Comparison of ENCODE assay signal across 8 cellular contexts in the genomic region with DNA sequence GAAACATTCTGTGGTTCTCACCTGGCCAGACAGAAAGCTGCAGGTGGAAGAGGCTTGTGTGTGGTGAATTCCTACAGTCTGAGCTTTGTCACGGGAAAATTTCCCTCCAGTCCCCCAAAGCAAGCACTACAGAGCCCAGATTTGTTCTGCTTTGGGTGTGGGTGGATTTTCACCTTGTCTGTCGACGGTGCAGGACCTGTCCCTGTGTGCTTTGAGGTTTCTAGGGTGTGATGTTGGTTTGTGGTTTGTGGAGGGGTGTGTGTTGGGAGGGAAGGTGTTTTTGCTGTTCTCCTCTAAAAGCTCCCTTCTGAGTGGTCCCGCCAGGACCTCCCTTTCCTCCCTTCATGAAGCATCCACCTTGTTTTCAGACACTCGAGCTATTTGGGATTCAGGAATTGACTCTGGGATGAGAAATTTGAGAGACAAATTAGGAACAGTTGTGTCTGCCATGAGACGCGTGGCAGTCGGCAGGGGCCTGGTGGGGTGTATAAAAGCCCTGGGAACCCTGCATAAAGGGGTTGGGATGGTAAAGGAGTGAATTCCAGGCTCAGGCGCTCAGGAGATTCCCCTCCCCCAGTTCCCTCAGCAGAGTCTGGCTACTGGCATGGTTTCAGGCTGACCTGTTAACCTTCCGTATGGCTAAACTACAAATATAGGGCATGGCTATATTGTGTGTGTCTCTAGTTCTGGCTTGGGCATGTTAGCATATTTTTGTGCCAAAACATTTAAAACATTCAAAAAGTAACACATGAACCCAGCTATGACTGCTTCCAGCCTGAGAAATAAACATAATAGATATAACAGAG.
DNase-seq lines count a peak whose midpoint lies in the region; ATAC-seq and TF ChIP-seq lines count a peak whose summit lies in the region.

No MANE protein-coding gene starts in this region.

- TF ChIP-seq CTCF in thoracic aorta (IDR thresholded peaks at IDR 0.05) (no peak), WERI-Rb-1 (IDR thresholded peaks at IDR 0.05; ENCODE audit: low read depth, low read length) (no peak), foreskin keratinocyte (conservative IDR thresholded peaks at IDR 0.05) (no peak)

- H3K4me3 ChIP-seq in thoracic aorta = peak overlapping the region; percentile 65
- H3K4me3 ChIP-seq in WERI-Rb-1 (ENCODE audit: low read depth, low read length) = no peak overlapping the region

- H3K27me3 ChIP-seq in thoracic aorta (replicated peaks; ENCODE audit: insufficient read depth) (no peaks in the 10 kb centered on the region), WERI-Rb-1 (ENCODE audit: insufficient read depth, low read depth, severe bottlenecking) (no peaks in the 10 kb centered on the region), foreskin keratinocyte (no peaks in the 10 kb centered on the region)

- peak; percentile 45 to 48 for ATAC-seq in activated CD4-positive, CD25-positive, alpha-beta regulatory T cell treated with anti-CD3 and anti-CD28 coated beads, Interleukin-2, amount 50 U/mL, for 24 hours
- ATAC-seq in left ventricle myocardium superior (peak; percentile 57), thoracic aorta (ENCODE audit: insufficient number of reproducible peaks, low FRiP score, low read depth) (no peak), foreskin keratinocyte (no peak)

- intact Hi-C loops in left ventricle myocardium superior (cut with micrococcal nuclease) = no loop called here

- H3K36me3 ChIP-seq in thoracic aorta (no peaks in the 10 kb centered on the region), WERI-Rb-1 (no peaks in the 10 kb centered on the region)

- peaks cover 14 to 65% of the 10 kb centered on the region in 2 donors for H3K4me1 ChIP-seq in thoracic aorta (ENCODE audit: control insufficient read depth in 1 of 2, low read depth in 2 of 2)
- peaks cover 8% of the 10 kb centered on the region for H3K4me1 ChIP-seq in foreskin keratinocyte

- peak overlapping the region; percentile 72 to 82 for H3K27ac ChIP-seq in thoracic aorta
- H3K27ac ChIP-seq in WERI-Rb-1 = no peak overlapping the region
- H3K27ac ChIP-seq in foreskin keratinocyte = no peak overlapping the region

- H3K9me3 ChIP-seq in thoracic aorta = no peaks in the 10 kb centered on the region
- no peaks in the 10 kb centered on the region for H3K9me3 ChIP-seq in WERI-Rb-1 (ENCODE audit: severe bottlenecking)

- DNase-seq in activated CD4-positive, CD25-positive, alpha-beta regulatory T cell (lab: John Stamatoyannopoulos, UW) = no peak
- DNase-seq in activated CD4-positive, alpha-beta T cell treated with anti-CD3 and anti-CD28 coated beads, Interleukin-2, amount 50 U/mL, for 48 hours = peak; percentile 37 to 56
- no peak for DNase-seq in left ventricle myocardium superior
- no peak for DNase-seq in thoracic aorta (ENCODE audit: low spot score)
- no peak for DNase-seq in WERI-Rb-1
- no peak for DNase-seq in foreskin keratinocyte
- no peak for DNase-seq in NCI-H2196 (lab: John Stamatoyannopoulos, UW; ENCODE audit: unreplicated experiment)

Comparison
In these comparisons a context has a peak if more than half of its experiments do, and no peak if none do; other contexts are left out.
1. ATAC-seq: peak in activated CD4-positive, CD25-positive, alpha-beta regulatory T cell treated with anti-CD3 and anti-CD28 coated beads, Interleukin-2, amount 50 U/mL, for 24 hours (2 of 2) and left ventricle myocardium superior (single experiment); none in thoracic aorta (single experiment) and foreskin keratinocyte (single experiment).
2. DNase-seq: peak in activated CD4-positive, alpha-beta T cell treated with anti-CD3 and anti-CD28 coated beads, Interleukin-2, amount 50 U/mL, for 48 hours (2 of 2); none in activated CD4-positive, CD25-positive, alpha-beta regulatory T cell (0 of 4), left ventricle myocardium superior (single experiment), thoracic aorta (single experiment), WERI-Rb-1 (single experiment), foreskin keratinocyte (0 of 2) and NCI-H2196 (single experiment).
3. H3K27ac ChIP-seq: peak in thoracic aorta (2 of 2); none in WERI-Rb-1 (single experiment) and foreskin keratinocyte (single experiment).